ENCODE assay signal across 1 cellular context in the genomic region with DNA sequence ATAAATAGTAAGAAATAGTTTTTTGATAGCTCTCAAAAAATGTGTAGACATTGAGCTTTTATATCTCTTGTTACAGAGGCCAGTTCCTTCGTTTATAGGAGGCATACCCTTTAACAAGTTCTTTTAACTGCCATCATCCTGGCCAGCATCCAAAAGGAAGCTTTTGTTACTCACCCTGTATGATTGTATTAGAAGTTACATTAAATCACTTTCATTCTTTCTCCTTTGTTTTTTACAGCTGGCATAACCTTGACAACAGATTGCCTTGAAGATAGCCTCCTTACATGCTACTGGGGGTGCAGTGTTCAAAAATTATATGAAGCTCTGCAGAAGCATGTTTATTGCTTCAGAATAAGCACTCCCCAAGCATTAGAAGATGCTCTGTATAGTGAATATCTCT.
TF ChIP-seq lines count a peak whose summit lies in the region.

No MANE protein-coding gene starts in this region.

TF ChIP-seq in endothelial cell of umbilical vein, 7 proteins besides CTCF, POLR2A, EP300 and RAD21:
- TF ChIP-seq FOS (IDR thresholded peaks at IDR 0.05; ENCODE audit: borderline replicate concordance, insufficient read depth, low read length) (peak; percentile 10), JUN (IDR thresholded peaks at IDR 0.05; ENCODE audit: borderline replicate concordance, insufficient read depth, insufficient read length, low read depth) (peak; percentile 15), MYC (IDR thresholded peaks at IDR 0.05; ENCODE audit: low read depth, low read length) (no peak), GATA2 (IDR thresholded peaks at IDR 0.05; ENCODE audit: insufficient read depth, insufficient read length, low read depth, low read length) (peak; percentile 83)
- TF ChIP-seq, protein P1, sequence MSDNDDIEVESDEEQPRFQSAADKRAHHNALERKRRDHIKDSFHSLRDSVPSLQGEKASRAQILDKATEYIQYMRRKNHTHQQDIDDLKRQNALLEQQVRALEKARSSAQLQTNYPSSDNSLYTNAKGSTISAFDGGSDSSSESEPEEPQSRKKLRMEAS (IDR thresholded peaks at IDR 0.05; ENCODE audit: insufficient read depth, insufficient read length) = no peak
